In the genomic region with DNA sequence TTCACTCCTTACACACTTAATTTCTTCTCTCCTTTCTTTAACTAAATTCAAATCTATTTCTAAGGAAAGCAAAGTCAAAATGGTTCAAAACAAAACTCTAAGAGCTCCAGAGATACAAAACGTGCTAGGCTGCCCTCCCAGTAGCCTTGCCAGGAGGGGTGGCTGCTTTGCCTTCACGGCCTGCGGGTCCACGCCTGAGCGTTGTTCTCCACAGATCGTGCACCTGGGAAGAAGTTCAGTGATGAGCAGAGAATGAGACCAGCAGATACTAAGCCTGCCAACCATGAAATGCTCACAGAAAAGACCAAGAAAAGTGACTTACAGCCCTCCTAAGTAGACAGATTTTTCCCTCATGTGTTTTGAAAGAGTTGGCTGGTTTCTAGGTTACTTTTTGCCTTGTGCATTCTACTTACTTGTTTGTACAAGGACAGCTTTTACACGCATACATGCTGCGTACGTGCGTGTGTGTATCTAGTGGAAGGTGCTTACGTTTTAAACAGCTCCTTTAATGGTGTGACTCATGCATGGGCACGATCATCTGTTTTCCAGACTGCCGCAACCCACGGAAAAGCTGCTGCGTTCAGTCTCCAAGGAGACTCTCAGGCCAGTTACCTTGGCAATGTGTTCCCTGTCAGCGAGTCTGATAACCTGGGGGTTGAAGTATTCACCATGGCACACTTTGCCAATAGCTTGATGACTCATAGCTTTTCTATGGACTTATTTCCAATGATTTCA, we compare ENCODE assay signal across 12 cellular contexts. TPM values are rescaled to one million over a fixed set of nuclear protein-coding genes. Genes with fewer than 3 reads are reported as not detected.
DNase-seq lines count a peak whose midpoint lies in the region; ATAC-seq and TF ChIP-seq lines count a peak whose summit lies in the region.
"Had no signal": no experiment of that assay in that cellular context is flagged by ENCODE, and none has a peak within 500 bp of the region (broad histone marks: within the 10 kb centered on the region; RNA-seq: fewer than 3 reads in every experiment).

No MANE protein-coding gene starts in this region.

- peaks cover 0 to 5% (median 2%) of the 10 kb centered on the region in 3 donors for H3K27me3 Mint-ChIP-seq in CD14-positive monocyte (ENCODE audit: low read depth in 3 of 3)

- DNase-seq in HS-5 (ENCODE audit: low read depth) (peak; percentile 56), breast epithelium (ENCODE audit: low spot score in 2 of 2) (peak; percentile 58 to 59), inferior parietal cortex (ENCODE audit: extremely low spot score) (peak; percentile 62), activated gamma-delta T cell (lab: John Stamatoyannopoulos, UW) (no peak), CD14-positive monocyte (ENCODE audit: low spot score) (no peak), NCI-H1105 (lab: John Stamatoyannopoulos, UW) (no peak)
- DNase-seq: HCEC 1CT; stimulated activated CD4-positive, alpha-beta T cell treated with anti-CD3 and anti-CD28 coated beads, Interleukin-1b, Interleukin-23, amount 100 ng/mL, for 48 hours had no signal

- intact Hi-C loops in breast epithelium (cut with DNase I; ENCODE audit: low total_unique reads): no loop called here
- intact Hi-C loops in CD14-positive monocyte (cut with micrococcal nuclease): no loop called here

- H3K27me3 ChIP-seq in breast epithelium: no peaks in the 10 kb centered on the region

- H3K4me3 Mint-ChIP-seq in CD14-positive monocyte: no peak overlapping the region
- H3K4me3 Mint-ChIP-seq: IgD-negative memory B cell had no signal

- H3K27ac ChIP-seq in breast epithelium: peak overlapping the region; percentile 50 to 61
- H3K27ac ChIP-seq in temporal lobe (ENCODE audit: low read depth, low read length): peak overlapping the region; percentile 49

- no peak for TF ChIP-seq POLR2A in breast epithelium (IDR thresholded peaks at IDR 0.05)

- no peaks in the 10 kb centered on the region for H3K36me3 ChIP-seq in breast epithelium

- no peaks in the 10 kb centered on the region for H3K4me1 ChIP-seq in breast epithelium

- TF ChIP-seq CTCF in breast epithelium (IDR thresholded peaks at IDR 0.05) (no peak), CD14-positive monocyte (IDR thresholded peaks at IDR 0.05) (no peak)

- H3K36me3 Mint-ChIP-seq in CD14-positive monocyte: no peaks in the 10 kb centered on the region
- H3K36me3 Mint-ChIP-seq: IgD-negative memory B cell had no signal

- H3K27ac Mint-ChIP-seq in CD14-positive monocyte: no peak overlapping the region
- H3K27ac Mint-ChIP-seq: IgD-negative memory B cell had no signal

- no peaks in the 10 kb centered on the region for H3K4me1 Mint-ChIP-seq in CD14-positive monocyte
- H3K4me1 Mint-ChIP-seq: IgD-negative memory B cell had no signal

- H3K4me3 ChIP-seq in breast epithelium: peak overlapping the region in 1 of 3 donors; percentile 31

- no peak for ATAC-seq in GM18498 (IDR thresholded peaks at IDR 0.05; ENCODE audit: unreplicated experiment)

- H3K9me3 ChIP-seq in breast epithelium: no peaks in the 10 kb centered on the region

- peaks cover 0 to 1% (median 0%) of the 10 kb centered on the region in 7 donors for H3K9me3 Mint-ChIP-seq in CD14-positive monocyte

RNA-seq across cellular contexts. Expression of a gene that starts 32.4 kb away (rescaled TPM):
- not detected for total RNA-seq in breast epithelium
- not detected for total RNA-seq in temporal lobe
- not detected for polyA plus RNA-seq in CD14-positive monocyte
- polyA plus RNA-seq: adipose tissue, IgD-negative memory B cell had no signal

Comparison
In these comparisons a context has a peak if more than half of its experiments do, and no peak if none do; other contexts are left out.
1. DNase-seq: peak in HS-5 (single experiment), breast epithelium (2 of 2) and inferior parietal cortex (single experiment); none in activated gamma-delta T cell (single experiment), CD14-positive monocyte (single experiment) and NCI-H1105 (single experiment).